In genomic region chrY:18997635-18998210, GRCh38 we compare ENCODE assay signal across 2 cellular contexts.
TF ChIP-seq lines count a peak whose summit lies in the region.

No MANE protein-coding gene starts in this region.

TF ChIP-seq in H1, 55 proteins besides CTCF, POLR2A, EP300 and RAD21:
- TF ChIP-seq KDM5A (IDR thresholded peaks at IDR 0.05; ENCODE audit: low read length) (no peak), RXRA (IDR thresholded peaks at IDR 0.05; ENCODE audit: insufficient read depth, low read depth, low read length) (no peak), TBP (IDR thresholded peaks at IDR 0.05; ENCODE audit: low read depth, low read length) (no peak), TEAD4 (IDR thresholded peaks at IDR 0.05; ENCODE audit: low read depth, low read length) (no peak)

TF ChIP-seq in neural cell, 6 proteins besides CTCF, POLR2A, EP300 and RAD21:
- no peak for TF ChIP-seq REST (IDR thresholded peaks at IDR 0.05; ENCODE audit: borderline replicate concordance)
- TF ChIP-seq EZH2 (IDR thresholded peaks at IDR 0.05; ENCODE audit: borderline replicate concordance, insufficient read depth, low read length, poor library complexity, severe bottlenecking) = no peak
- TF ChIP-seq POLR2AphosphoS5 (IDR thresholded peaks at IDR 0.05) = no peak
- no peak for TF ChIP-seq TAF1 (IDR thresholded peaks at IDR 0.05; ENCODE audit: low read depth)
- TF ChIP-seq SMC3 (conservative IDR thresholded peaks at IDR 0.05; ENCODE audit: poor library complexity) = no peak
- no peak for TF ChIP-seq MXI1 (conservative IDR thresholded peaks at IDR 0.05; ENCODE audit: poor library complexity, severe bottlenecking)
